17 cellular contexts compared by ENCODE assay signal in genomic region chr17:4845128-4845527, GRCh38. TPM values are rescaled to one million over a fixed set of nuclear protein-coding genes. Genes with fewer than 3 reads are reported as not detected.
DNase-seq lines count a peak whose midpoint lies in the region; ATAC-seq and TF ChIP-seq lines count a peak whose summit lies in the region.
"Had no signal": no experiment of that assay in that cellular context is flagged by ENCODE, and none has a peak within 500 bp of the region (broad histone marks: within the 10 kb centered on the region; RNA-seq: fewer than 3 reads in every experiment).

No MANE protein-coding gene starts in this region.

- H3K9me3 Mint-ChIP-seq in type B pancreatic cell: no peaks in the 10 kb centered on the region
- H3K9me3 Mint-ChIP-seq: activated T-helper 1 cell treated with anti-CD3 and anti-CD28 coated beads, Interleukin-12 subunit alpha, Interleukin-12 subunit beta, Interleukin-2, Interleukin-4 antibody, amounts not matched to agents 30 ng/mL and 10 ng/mL and 1 ng/mL, durations not matched to agents 14 hours and 24 hours and 36 hours; naive B cell; T-helper 1 cell treated with Interleukin-12 subunit alpha and Interleukin-12 subunit beta and Interleukin-4 antibody, amounts not matched to agents 30 μg/mL and 1 μg/mL, for 36 hours had no signal

- peak overlapping the region; percentile 71 for H3K27ac ChIP-seq in RWPE1

- H3K27ac Mint-ChIP-seq in type B pancreatic cell: peak overlapping the region; percentile 46
- H3K27ac Mint-ChIP-seq: T-helper 1 cell treated with Interleukin-12 subunit alpha and Interleukin-12 subunit beta and Interleukin-4 antibody, amounts not matched to agents 30 μg/mL and 1 μg/mL, for 36 hours had no signal

- no peaks in the 10 kb centered on the region for H3K27me3 Mint-ChIP-seq in type B pancreatic cell
- H3K27me3 Mint-ChIP-seq: naive B cell had no signal

- POLR2A ChIA-PET in RWPE1 (lab: Yijun Ruan, JAX; ENCODE audit: low non-redundant PET): no interaction called here

- DNase-seq in RWPE1 (ENCODE audit: low spot score) (no peak), globus pallidus (ENCODE audit: low spot score) (peak; percentile 37), type B pancreatic cell (ENCODE audit: extremely low spot score, unreplicated experiment) (no peak)
- DNase-seq: activated CD4-positive, CD25-positive, alpha-beta regulatory T cell; activated CD8-positive, alpha-beta memory T cell treated with anti-CD3 and anti-CD28 coated beads for 24 hours; esophagus squamous epithelium; naive B cell; NCI-H187 treated with DMSO at 0.1 percent for 48 hours; NCI-H446; NK-92 treated with Interleukin-12 subunit alpha and Interleukin-12 subunit beta, amount 100 ng/mL, for 24 hours; SHP77; stimulated activated CD4-positive, alpha-beta T cell treated with anti-CD3 and anti-CD28 coated beads, Interleukin-4, amount 100 ng/mL, for 24 hours; stimulated activated CD8-positive, alpha-beta memory T cell treated with anti-CD3 and anti-CD28 coated beads, Interleukin-4, amount 100 ng/mL, for 48 hours had no signal

- ATAC-seq in HG03457 (IDR thresholded peaks at IDR 0.05; ENCODE audit: unreplicated experiment) (no peak), GM19467 (IDR thresholded peaks at IDR 0.05; ENCODE audit: unreplicated experiment) (no peak)

- TF ChIP-seq CTCF in RWPE1 (conservative IDR thresholded peaks at IDR 0.05; ENCODE audit: low read depth) (no peak), type B pancreatic cell (conservative IDR thresholded peaks at IDR 0.05) (no peak)

- peaks cover 21% of the 10 kb centered on the region for H3K36me3 Mint-ChIP-seq in type B pancreatic cell
- H3K36me3 Mint-ChIP-seq: naive B cell had no signal

- H3K4me3 Mint-ChIP-seq in type B pancreatic cell: no peak overlapping the region
- H3K4me3 Mint-ChIP-seq: activated T-helper 1 cell treated with anti-CD3 and anti-CD28 coated beads, Interleukin-12 subunit alpha, Interleukin-12 subunit beta, Interleukin-2, Interleukin-4 antibody, amounts not matched to agents 30 ng/mL and 10 ng/mL and 1 ng/mL, durations not matched to agents 14 hours and 24 hours and 36 hours; T-helper 1 cell treated with Interleukin-12 subunit alpha and Interleukin-12 subunit beta and Interleukin-4 antibody, amounts not matched to agents 30 μg/mL and 1 μg/mL, for 36 hours had no signal

- CTCF ChIA-PET in RWPE1 (lab: Yijun Ruan, JAX): interaction anchor here (0.5 kb wide), 1 partner anchor 8 kb away, joined by 3 read pairs; no protein-coding TSS in a partner anchor

- peaks cover 45% of the 10 kb centered on the region for H3K4me1 Mint-ChIP-seq in type B pancreatic cell (ENCODE audit: unreplicated experiment)

RNA-seq across cellular contexts. Expression of gene MINK1, which starts 12.0 kb away (rescaled TPM):
- total RNA-seq in type B pancreatic cell (ENCODE audit: low replicate concordance): 111 and 204 TPM in 2 replicates

RNA-seq across cellular contexts. Expression of gene PLD2, which starts 38.2 kb away (rescaled TPM):
- 58.7 and 69.3 TPM in 2 replicates for total RNA-seq in type B pancreatic cell (ENCODE audit: low replicate concordance)

RNA-seq across cellular contexts. Expression of gene PSMB6, which starts 49.2 kb away (rescaled TPM):
- 117 and 124 TPM in 2 replicates for total RNA-seq in type B pancreatic cell (ENCODE audit: low replicate concordance)

RNA-seq across cellular contexts. Expression of gene C17orf107, which starts 54.2 kb away (rescaled TPM):
- total RNA-seq in type B pancreatic cell (ENCODE audit: low replicate concordance): 4.4 and 9.3 TPM in 2 replicates
